Comparison of ENCODE assay signal across 8 cellular contexts in genomic region chr10:68073631-68074403, GRCh38. TPM values are rescaled to one million over a fixed set of nuclear protein-coding genes. Genes with fewer than 3 reads are reported as not detected.
DNase-seq lines count a peak whose midpoint lies in the region; ATAC-seq and TF ChIP-seq lines count a peak whose summit lies in the region.

No MANE protein-coding gene starts in this region.

- H3K36me3 ChIP-seq in CD8-positive, alpha-beta T cell (ENCODE audit: insufficient read depth, low read length), result no peaks in the 10 kb centered on the region
- no peaks in the 10 kb centered on the region for H3K36me3 ChIP-seq in breast epithelium
- H3K36me3 ChIP-seq in lung (ENCODE audit: control insufficient read depth in 2 of 2, insufficient read depth in 2 of 2, low read length in 2 of 2), result peaks cover 2 to 7% of the 10 kb centered on the region in 2 donors
- no peaks in the 10 kb centered on the region for H3K36me3 ChIP-seq in uterus

- POLR2A ChIA-PET in CD8-positive, alpha-beta T cell (lab: Charles Lee), result interaction anchor here (1.0 to 1.3 kb wide), 2 partner anchors 189 to 190 kb away, joined by 3 to 4 read pairs; partner anchors contain the start of gene SIRT1

- DNase-seq in CD8-positive, alpha-beta T cell, result no peak
- DNase-seq in LNCaP clone FGC (ENCODE audit: low read depth), result no peak
- DNase-seq in breast epithelium (ENCODE audit: low spot score in 2 of 2), result no peak
- DNase-seq in lung (ENCODE audit: low spot score), result no peak
- no peak for DNase-seq in uterus
- DNase-seq in NCI-H1105 treated with DMSO at 0.1 percent for 48 hours (lab: John Stamatoyannopoulos, UW), result no peak

- no peaks in the 10 kb centered on the region for H3K27me3 ChIP-seq in CD8-positive, alpha-beta T cell (ENCODE audit: insufficient read depth, low read length)
- H3K27me3 ChIP-seq in breast epithelium (no peaks in the 10 kb centered on the region), lung (ENCODE audit: control insufficient read depth, insufficient read depth) (no peaks in the 10 kb centered on the region), uterus (no peaks in the 10 kb centered on the region)

- no peak for TF ChIP-seq POLR2A in breast epithelium (IDR thresholded peaks at IDR 0.05)
- peak in 1 of 2 donors; percentile 18 for TF ChIP-seq POLR2A in uterus (IDR thresholded peaks at IDR 0.05)

- H3K27ac Mint-ChIP-seq in CD8-positive, alpha-beta T cell, result peak overlapping the region; percentile 93

- intact Hi-C loops in CD8-positive, alpha-beta T cell (cut with DNase I, micrococcal nuclease), result loop anchor here (2.0 to 10.0 kb wide), 10 partner anchors 191 to 1051 kb away; partner anchors contain the start of genes DDX50 (in 2 of the 2), CCAR1 (in 1 of the 2), HNRNPH3 (in 1 of the 2) and PBLD (in 1 of the 2)
- intact Hi-C loops in breast epithelium (cut with DNase I; ENCODE audit: low total_unique reads) (loop anchor here (10.0 kb wide), 1 partner anchor 81 kb away; no protein-coding TSS in a partner anchor), uterus (cut with DNase I; ENCODE audit: low total_unique reads) (no loop called here)

- TF ChIP-seq CTCF in CD8-positive, alpha-beta T cell (IDR thresholded peaks at IDR 0.05), result no peak
- TF ChIP-seq CTCF in LNCaP clone FGC (IDR thresholded peaks at IDR 0.05; ENCODE audit: control insufficient read depth, extremely low read depth, insufficient read depth) (no peak), breast epithelium (IDR thresholded peaks at IDR 0.05) (no peak), lung (IDR thresholded peaks at IDR 0.05; ENCODE audit: control extremely low read depth, extremely low read depth) (no peak), uterus (IDR thresholded peaks at IDR 0.05) (no peak)

- ATAC-seq in CD8-positive, alpha-beta T cell, result no peak
- ATAC-seq in lung (ENCODE audit: insufficient read depth, low FRiP score) (no peak), GM21526 (IDR thresholded peaks at IDR 0.05; ENCODE audit: low FRiP score, unreplicated experiment) (no peak), HG03565 (IDR thresholded peaks at IDR 0.05; ENCODE audit: unreplicated experiment) (no peak)

- H3K27ac ChIP-seq in CD8-positive, alpha-beta T cell (ENCODE audit: low read depth, low read length), result peak overlapping the region; percentile 91
- H3K27ac ChIP-seq in breast epithelium (peak overlapping the region; percentile 98), lung (ENCODE audit: low read depth in 1 of 2, low read length in 1 of 2) (peak overlapping the region; percentile 91 to 98), uterus (peak overlapping the region; percentile 96 to 98)

- H3K4me1 Mint-ChIP-seq in CD8-positive, alpha-beta T cell (ENCODE audit: low read depth), result peaks cover 48% of the 10 kb centered on the region

- CTCF ChIA-PET in CD8-positive, alpha-beta T cell (lab: Charles Lee), result no interaction called here

- peaks cover 27% of the 10 kb centered on the region for H3K36me3 Mint-ChIP-seq in CD8-positive, alpha-beta T cell

- no peaks in the 10 kb centered on the region for H3K9me3 ChIP-seq in CD8-positive, alpha-beta T cell (ENCODE audit: low read length)
- H3K9me3 ChIP-seq in breast epithelium (no peaks in the 10 kb centered on the region), lung (ENCODE audit: control insufficient read depth in 2 of 2, insufficient read depth in 1 of 2, low read length in 1 of 2) (no peaks in the 10 kb centered on the region), uterus (no peaks in the 10 kb centered on the region)

- WGBS in lung, 2 donors, result 4 to 10% methylated on average over 10 of the region's 10 CpGs

- H3K9me3 Mint-ChIP-seq in CD8-positive, alpha-beta T cell, result no peaks in the 10 kb centered on the region

- H3K27me3 Mint-ChIP-seq in CD8-positive, alpha-beta T cell (ENCODE audit: low read depth), result no peaks in the 10 kb centered on the region

- H3K4me3 ChIP-seq in CD8-positive, alpha-beta T cell (ENCODE audit: low read depth, low read length), result peak overlapping the region; percentile 96
- peak overlapping the region; percentile 91 for H3K4me3 ChIP-seq in LNCaP clone FGC (ENCODE audit: low read depth, low read length)
- H3K4me3 ChIP-seq in breast epithelium, result peak overlapping the region; percentile 85 to 100 (median 95)
- H3K4me3 ChIP-seq in lung, result peak overlapping the region; percentile 82
- peak overlapping the region; percentile 89 to 92 for H3K4me3 ChIP-seq in uterus

- H3K4me1 ChIP-seq in CD8-positive, alpha-beta T cell (ENCODE audit: insufficient read depth, low read length), result peaks cover 38% of the 10 kb centered on the region
- H3K4me1 ChIP-seq in breast epithelium (peaks cover 0 to 5% of the 10 kb centered on the region in 2 donors), lung (ENCODE audit: control insufficient read depth in 2 of 2, insufficient read depth in 2 of 2, low read length in 2 of 2) (peaks cover 0 to 13% of the 10 kb centered on the region in 2 donors), uterus (peaks cover 0 to 14% of the 10 kb centered on the region in 2 donors)

- peak overlapping the region; percentile 96 for H3K4me3 Mint-ChIP-seq in CD8-positive, alpha-beta T cell

RNA-seq across cellular contexts. Expression of gene HERC4, which starts 1.3 kb away (rescaled TPM):
- 10 to 100 TPM; 28.4 to 29.2 TPM for total RNA-seq in CD8-positive, alpha-beta T cell
- total RNA-seq in breast epithelium, result 10 to 100 TPM; 43.2 to 81.4 (median 66.2) TPM
- 100 to 1,000 TPM in 1 of 2 donors, 10 to 100 TPM in 1; 45.7 to 162 TPM for total RNA-seq in lung
- 10 to 100 TPM; 16.3 to 19.3 TPM for polyA plus RNA-seq in lung
- 100 to 1,000 TPM in 1 of 4 donors, 10 to 100 TPM in 3; 31.8 to 119 (median 56.2) TPM for total RNA-seq in uterus

RNA-seq across cellular contexts. Expression of gene MYPN, which starts 35.5 kb away (rescaled TPM):
- total RNA-seq in CD8-positive, alpha-beta T cell, result not detected
- total RNA-seq in breast epithelium, result under 1 TPM in 1 of 3 donors, not detected in 2; 0.33 TPM
- total RNA-seq in lung, result under 1 TPM; 0.06 to 0.28 TPM
- under 1 TPM; 0.01 to 0.02 TPM for polyA plus RNA-seq in lung
- total RNA-seq in uterus, result not detected
